Comparison of ENCODE assay signal across 12 cellular contexts in genomic region chr7:100370303-100370702, GRCh38. TPM values are rescaled to one million over a fixed set of nuclear protein-coding genes. Genes with fewer than 3 reads are reported as not detected.
A peak's percentile ranks its signal among the peaks of the same experiment; 100 is the strongest.
DNase-seq lines count a peak whose midpoint lies in the region; FAIRE-seq and TF ChIP-seq lines count a peak whose summit lies in the region.
"Had no signal": no experiment of that assay in that cellular context is flagged by ENCODE, and none has a peak within 500 bp of the region (broad histone marks: within the 10 kb centered on the region; RNA-seq: fewer than 3 reads in every experiment).

No MANE protein-coding gene starts in this region.

- no peaks in the 10 kb centered on the region for H3K27me3 ChIP-seq in BLaER1 treated with 17β-estradiol and CSF1 and Interleukin-3, amounts not matched to agents 10 nM and 100 nM
- no peaks in the 10 kb centered on the region for H3K27me3 ChIP-seq in PC-9 (ENCODE audit: insufficient read depth, low read depth)
- H3K27me3 ChIP-seq: adrenal gland, foreskin keratinocyte had no signal

- H3F3A ChIP-seq in PC-9 (ENCODE audit: insufficient read depth, low read depth) = peaks cover 38% of the 10 kb centered on the region

- no peak overlapping the region for H3K4me3 ChIP-seq in BLaER1 treated with 17β-estradiol and CSF1 and Interleukin-3, amounts not matched to agents 10 nM and 100 nM
- no peak overlapping the region for H3K4me3 ChIP-seq in PC-9
- no peak overlapping the region for H3K4me3 ChIP-seq in kidney (ENCODE audit: low read length in 2 of 2)
- H3K4me3 ChIP-seq: adrenal gland had no signal

- peaks cover 0 to 27% (median 0%) of the 10 kb centered on the region in 11 experiments; a peak in 5 of 22 replicates for H4K20me1 ChIP-seq in BLaER1 treated with 17β-estradiol and CSF1 and Interleukin-3, amounts not matched to agents 10 nM and 100 nM
- H4K20me1 ChIP-seq in PC-9 (ENCODE audit: insufficient read depth) = peaks cover 9% of the 10 kb centered on the region; the same call in 1 of the 2 replicates

- H3K4me2 ChIP-seq in BLaER1 treated with 17β-estradiol and CSF1 and Interleukin-3, amounts not matched to agents 10 nM and 100 nM = peak overlapping the region; percentile 88 to 99 (median 96)
- no peak overlapping the region for H3K4me2 ChIP-seq in PC-9

- FAIRE-seq in kidney (lab: Jason Lieb, UNC) = no peak

- TF ChIP-seq CTCF in PC-9 (conservative IDR thresholded peaks at IDR 0.05) = no peak
- TF ChIP-seq CTCF in kidney (IDR thresholded peaks at IDR 0.05; ENCODE audit: borderline replicate concordance, extremely low read depth, insufficient read depth) = no peak

- no peak overlapping the region for H2AFZ ChIP-seq in PC-9

- peaks cover 82 to 100% (median 96%) of the 10 kb centered on the region in 10 experiments for H3K4me1 ChIP-seq in BLaER1 treated with 17β-estradiol and CSF1 and Interleukin-3, amounts not matched to agents 10 nM and 100 nM
- H3K4me1 ChIP-seq in PC-9 (replicated peaks; ENCODE audit: insufficient read depth) (no peaks in the 10 kb centered on the region), kidney (ENCODE audit: control insufficient read depth in 1 of 2, insufficient read depth in 1 of 2, low read depth in 1 of 2, low read length in 2 of 2) (peaks cover 0 to 3% of the 10 kb centered on the region in 2 donors)
- H3K4me1 ChIP-seq: foreskin keratinocyte had no signal

- no peaks in the 10 kb centered on the region for H3K9me2 ChIP-seq in PC-9 (ENCODE audit: insufficient read depth)

- H3K27ac ChIP-seq in BLaER1 treated with 17β-estradiol and CSF1 and Interleukin-3, amounts not matched to agents 10 nM and 100 nM = peak overlapping the region; percentile 85 to 98 (median 92)
- H3K27ac ChIP-seq in PC-9 (no peak overlapping the region), kidney (ENCODE audit: low read depth in 2 of 2, low read length in 2 of 2) (no peak overlapping the region)
- H3K27ac ChIP-seq: foreskin keratinocyte had no signal

- POLR2A ChIA-PET in PC-9 (lab: Charles Lee; ENCODE audit: unreplicated experiment) = interaction anchor here (0.6 kb wide), 2 partner anchors 202 to 233 kb away, joined by 3 to 7 read pairs; partner anchors contain the start of gene GAL3ST4

- H3K36me3 ChIP-seq in BLaER1 treated with 17β-estradiol and CSF1 and Interleukin-3, amounts not matched to agents 10 nM and 100 nM = peaks cover 0 to 12% (median 0%) of the 10 kb centered on the region in 11 experiments; a peak in 4 of 22 replicates
- no peaks in the 10 kb centered on the region for H3K36me3 ChIP-seq in PC-9 (ENCODE audit: low read depth)
- H3K36me3 ChIP-seq in kidney (ENCODE audit: control insufficient read depth in 1 of 2, insufficient read depth in 2 of 2, low read length in 2 of 2) = no peaks in the 10 kb centered on the region
- H3K36me3 ChIP-seq: adrenal gland had no signal

- H3K9me3 ChIP-seq in BLaER1 treated with 17β-estradiol and CSF1 and Interleukin-3, amounts not matched to agents 10 nM and 100 nM (replicated peaks in 1 of 11) = no peaks in the 10 kb centered on the region
- H3K9me3 ChIP-seq in PC-9 (ENCODE audit: insufficient read depth, low read depth) = no peaks in the 10 kb centered on the region
- no peaks in the 10 kb centered on the region for H3K9me3 ChIP-seq in kidney (ENCODE audit: control insufficient read depth in 1 of 2, low read length in 2 of 2)
- H3K9me3 ChIP-seq: adrenal gland had no signal

- DNase-seq in PC-9 = no peak
- peak; percentile 16 for DNase-seq in kidney
- no peak for DNase-seq in NOMO-1 treated with dmso at 0.1 percent for 144 hours (lab: John Stamatoyannopoulos, UW; ENCODE audit: unreplicated experiment)
- no peak for DNase-seq in glomerular visceral epithelial cell (ENCODE audit: extremely low spot score)
- DNase-seq in DMS53 (lab: John Stamatoyannopoulos, UW) = no peak
- DNase-seq: adrenal gland, DND-41, foreskin keratinocyte, NCI-H1436 treated with DMSO at 0.1 percent for 48 hours, NCI-H526 treated with DMSO at 0.1 percent for 48 hours, Right ventricle myocardium superior had no signal

- CTCF ChIA-PET in PC-9 (lab: Charles Lee) = no interaction called here

- peak overlapping the region; percentile 18 to 82 (median 79); a peak in 18 of 22 replicates for H3K9ac ChIP-seq in BLaER1 treated with 17β-estradiol and CSF1 and Interleukin-3, amounts not matched to agents 10 nM and 100 nM
- no peak overlapping the region for H3K9ac ChIP-seq in kidney (ENCODE audit: low read length in 2 of 2)

- intact Hi-C loops in PC-9 (cut with micrococcal nuclease; ENCODE audit: unreplicated experiment) (no loop called here), kidney (cut with DNase I) (no loop called here)

- BruUV-seq in PC-9 (replicated peaks; lab: Mats Ljungman, UMichigan) = TSS peak; percentile 4

- no peaks in the 10 kb centered on the region for H3K79me2 ChIP-seq in PC-9 (ENCODE audit: low read depth)

RNA-seq across cellular contexts. Expression of gene PILRA, which starts 3.0 kb away (rescaled TPM):
- 1.5 and 2.8 TPM in 2 replicates for total RNA-seq in PC-9 (2021)
- total RNA-seq in kidney = 18.8 TPM
- polyA plus RNA-seq in kidney (ENCODE audit: insufficient read depth, low read depth, low replicate concordance) = 15.4 TPM

RNA-seq across cellular contexts. Expression of gene PILRB, which starts 12.4 kb away (rescaled TPM):
- 119 and 121 TPM in 2 replicates for total RNA-seq in PC-9 (2021)
- total RNA-seq in kidney = 76.4 TPM
- polyA plus RNA-seq in kidney (ENCODE audit: insufficient read depth, low read depth, low replicate concordance) = 45.0 TPM

RNA-seq across cellular contexts. Expression of gene ZCWPW1, which starts 58.2 kb away (rescaled TPM):
- 7.4 TPM in 2 replicates for total RNA-seq in PC-9 (2021)
- total RNA-seq in kidney = 3.0 TPM
- polyA plus RNA-seq in kidney (ENCODE audit: insufficient read depth, low read depth, low replicate concordance) = 7.9 TPM

RNA-seq across cellular contexts. Expression of gene MEPCE, which starts 59.3 kb away (rescaled TPM):
- total RNA-seq in PC-9 (2021) (62.6 and 70.3 TPM in 2 replicates), kidney (47.2 TPM)
- polyA plus RNA-seq in kidney (ENCODE audit: insufficient read depth, low read depth, low replicate concordance) = 33.4 TPM

Comparison
In these comparisons a context has a peak if more than half of its experiments do, and no peak if none do; other contexts are left out.
1. H3K27ac ChIP-seq: peak in BLaER1 treated with 17β-estradiol and CSF1 and Interleukin-3, amounts not matched to agents 10 nM and 100 nM (11 of 11); none in PC-9 (single experiment) and kidney (0 of 2).
2. H3K9ac ChIP-seq: peak in BLaER1 treated with 17β-estradiol and CSF1 and Interleukin-3, amounts not matched to agents 10 nM and 100 nM (11 of 11); none in kidney (0 of 2).